ENCODE assay signal across 8 cellular contexts in genomic region chr3:150372320-150373118, GRCh38. TPM values are rescaled to one million over a fixed set of nuclear protein-coding genes. Genes with fewer than 3 reads are reported as not detected.
DNase-seq lines count a peak whose midpoint lies in the region; ATAC-seq and TF ChIP-seq lines count a peak whose summit lies in the region.

No MANE protein-coding gene starts in this region.

- H3K4me1 ChIP-seq in Caco-2 (peaks cover 46% of the 10 kb centered on the region), muscle layer of colon (ENCODE audit: insufficient read depth, low read length) (peaks cover 14% of the 10 kb centered on the region)

- H3K9ac ChIP-seq in muscle layer of colon (ENCODE audit: low read length) = peak overlapping the region; percentile 18

- H3K27ac Mint-ChIP-seq in Caco-2 (ENCODE audit: unreplicated experiment) = peak overlapping the region; percentile 86

- intact Hi-C loops in Caco-2 (cut with micrococcal nuclease; ENCODE audit: unreplicated experiment) = no loop called here

- H3K27me3 ChIP-seq in Caco-2 (replicated peaks; ENCODE audit: control insufficient read depth, insufficient read depth, low read length) (no peaks in the 10 kb centered on the region), muscle layer of colon (ENCODE audit: control insufficient read depth in 1 of 2, insufficient read depth in 2 of 2, low read length in 2 of 2) (no peaks in the 10 kb centered on the region)

- peaks cover 23% of the 10 kb centered on the region for H3K4me1 Mint-ChIP-seq in Caco-2 (ENCODE audit: low read depth, unreplicated experiment)

- H3K27ac ChIP-seq in muscle layer of colon (ENCODE audit: low read depth, low read length) = peak overlapping the region; percentile 27

- no peaks in the 10 kb centered on the region for H3K36me3 Mint-ChIP-seq in Caco-2 (ENCODE audit: insufficient read depth, unreplicated experiment)

- POLR2A ChIA-PET in Caco-2 (lab: Charles Lee) = interaction anchor here (0.9 kb wide), 1 partner anchor 36 kb away, joined by 3 read pairs; the partner anchor contains the start of gene TSC22D2

- CTCF ChIA-PET in Caco-2 (lab: Charles Lee) = no interaction called here

- H3K9me3 Mint-ChIP-seq in Caco-2 (ENCODE audit: unreplicated experiment) = no peaks in the 10 kb centered on the region

- in situ Hi-C loops in KBM-7 (cut with MboI; ENCODE audit: low pct_unique_long_range_greater_than_20kb, low sequenced_read_pairs) = no loop called here

- BruUV-seq in Caco-2 (replicated peaks; lab: Mats Ljungman, UMichigan) = no TSS peak

- DNase-seq in Caco-2 = peak in 1 of 2 experiments; percentile 34
- peak; percentile 41 for DNase-seq in astrocyte of the hippocampus (ENCODE audit: low read depth, low spot score)
- no peak for DNase-seq in effector CD4-positive, alpha-beta T cell
- no peak for DNase-seq in KBM-7

- ATAC-seq in HG03108 (IDR thresholded peaks at IDR 0.05; ENCODE audit: unreplicated experiment) (peak; percentile 46), GM21515 (IDR thresholded peaks at IDR 0.05; ENCODE audit: unreplicated experiment) (no peak), HG03571 (IDR thresholded peaks at IDR 0.05; ENCODE audit: unreplicated experiment) (no peak)

- no peak overlapping the region for H3K4me3 Mint-ChIP-seq in Caco-2 (ENCODE audit: unreplicated experiment)

- peak in 1 of 2 experiments; percentile 31 for TF ChIP-seq CTCF in Caco-2 (IDR thresholded peaks at IDR 0.05; ENCODE audit: insufficient read depth in 1 of 2, low read depth in 1 of 2, low read length in 1 of 2, severe bottlenecking in 1 of 2, unreplicated experiment in 1 of 2)

- no peaks in the 10 kb centered on the region for H3K9me3 ChIP-seq in Caco-2
- no peaks in the 10 kb centered on the region for H3K9me3 ChIP-seq in muscle layer of colon (ENCODE audit: low read length)

- H3K36me3 ChIP-seq in Caco-2 (ENCODE audit: control insufficient read depth, insufficient read depth, low read length) = no peaks in the 10 kb centered on the region
- H3K36me3 ChIP-seq in muscle layer of colon (ENCODE audit: insufficient read depth, low read length) = no peaks in the 10 kb centered on the region

- no peaks in the 10 kb centered on the region for H3K27me3 Mint-ChIP-seq in Caco-2 (ENCODE audit: insufficient read depth, unreplicated experiment)

- H3K4me3 ChIP-seq in Caco-2 (ENCODE audit: low read depth, low read length) (no peak overlapping the region), muscle layer of colon (ENCODE audit: low read depth in 1 of 2, low read length in 2 of 2) (peak overlapping the region in 1 of 2 donors; percentile 22)

RNA-seq across cellular contexts. Expression of gene TSC22D2, which starts 35.6 kb away (rescaled TPM):
- 30.8 and 33.6 TPM in 2 replicates for total RNA-seq in Caco-2 (2022)
